ENCODE assay signal across 22 cellular contexts in genomic region chr5:32435416-32435815, GRCh38. TPM values are rescaled to one million over a fixed set of nuclear protein-coding genes. Genes with fewer than 3 reads are reported as not detected.
DNase-seq lines count a peak whose midpoint lies in the region; ATAC-seq, FAIRE-seq and TF ChIP-seq lines count a peak whose summit lies in the region.
"Had no signal": no experiment of that assay in that cellular context is flagged by ENCODE, and none has a peak within 500 bp of the region (broad histone marks: within the 10 kb centered on the region; RNA-seq: fewer than 3 reads in every experiment).

No MANE protein-coding gene starts in this region.

- no TSS peak for BruUV-seq in PC-3 (replicated peaks; lab: Mats Ljungman, UMichigan)

- H3F3A ChIP-seq in PC-3 (ENCODE audit: low read length, unreplicated experiment) = peaks cover 5% of the 10 kb centered on the region

- H3K4me2 ChIP-seq in PC-3 (ENCODE audit: low read length) = no peak overlapping the region
- H3K4me2 ChIP-seq: BLaER1, GM23338 had no signal

- no peak for TF ChIP-seq POLR2A in H54 (IDR thresholded peaks at IDR 0.05; ENCODE audit: low read depth, low read length)

- peaks cover 74% of the 10 kb centered on the region for H4K20me1 ChIP-seq in PC-3 (ENCODE audit: low read length)

- intact Hi-C loops in PC-3 (cut with micrococcal nuclease) = no loop called here
- intact Hi-C loops in mucosa of descending colon (cut with DNase I, micrococcal nuclease) = no loop called here

- peaks cover 74% of the 10 kb centered on the region for H3K4me1 Mint-ChIP-seq in activated T-cell treated with anti-CD3 and anti-CD28 coated beads, Interleukin-2, amount 50 U/mL, for 4 hours (ENCODE audit: low read depth)
- H3K4me1 Mint-ChIP-seq in effector memory CD8-positive, alpha-beta T cell (ENCODE audit: low read depth in 2 of 2) = peaks cover 22 to 57% of the 10 kb centered on the region in 2 donors
- peaks cover 75% of the 10 kb centered on the region for H3K4me1 Mint-ChIP-seq in activated T-cell treated with anti-CD3 and anti-CD28 coated beads, Interleukin-2, amount 50 U/mL, for 24 hours (ENCODE audit: low read depth)

- H3K9me3 Mint-ChIP-seq in activated T-cell treated with anti-CD3 and anti-CD28 coated beads, Interleukin-2, amount 50 U/mL, for 4 hours = no peaks in the 10 kb centered on the region
- no peaks in the 10 kb centered on the region for H3K9me3 Mint-ChIP-seq in effector memory CD8-positive, alpha-beta T cell
- H3K9me3 Mint-ChIP-seq in activated T-cell treated with anti-CD3 and anti-CD28 coated beads, Interleukin-2, amount 50 U/mL, for 24 hours = no peaks in the 10 kb centered on the region
- H3K9me3 Mint-ChIP-seq: CD14-positive monocyte; CD4-positive, alpha-beta memory T cell; GM23338; IgD-negative memory B cell had no signal

- H3K9ac ChIP-seq in PC-3 (ENCODE audit: low read length) = no peak overlapping the region
- H3K9ac ChIP-seq: BLaER1 had no signal

- peak overlapping the region in 1 of 2 donors; percentile 69 for H3K27ac Mint-ChIP-seq in effector memory CD8-positive, alpha-beta T cell
- H3K27ac Mint-ChIP-seq in activated T-cell treated with anti-CD3 and anti-CD28 coated beads, Interleukin-2, amount 50 U/mL, for 24 hours = no peak overlapping the region
- H3K27ac Mint-ChIP-seq: GM23338, IgD-negative memory B cell had no signal

- H3K36me3 Mint-ChIP-seq in activated T-cell treated with anti-CD3 and anti-CD28 coated beads, Interleukin-2, amount 50 U/mL, for 4 hours (ENCODE audit: insufficient read depth) = peaks cover 13% of the 10 kb centered on the region
- peaks cover 18% of the 10 kb centered on the region for H3K36me3 Mint-ChIP-seq in effector memory CD8-positive, alpha-beta T cell (ENCODE audit: insufficient read depth)
- H3K36me3 Mint-ChIP-seq in activated T-cell treated with anti-CD3 and anti-CD28 coated beads, Interleukin-2, amount 50 U/mL, for 24 hours (ENCODE audit: low read depth) = peaks cover 68% of the 10 kb centered on the region

- H3K9me2 ChIP-seq in PC-3 (replicated peaks; ENCODE audit: low read length) = no peaks in the 10 kb centered on the region

- DNase-seq in H54 (ENCODE audit: insufficient read length, low spot score) = no peak
- DNase-seq in PC-3 = no peak
- DNase-seq in mucosa of descending colon = no peak
- DNase-seq in activated T-cell treated with anti-CD3 and anti-CD28 coated beads, Interleukin-2, amount 50 U/mL, for 4 hours = no peak
- no peak for DNase-seq in effector memory CD8-positive, alpha-beta T cell
- no peak for DNase-seq in RKO (ENCODE audit: low spot score)
- no peak for DNase-seq in activated T-cell treated with anti-CD3 and anti-CD28 coated beads, Interleukin-2, amount 50 U/mL, for 24 hours
- DNase-seq: 8988T; CD4-positive, alpha-beta memory T cell; DMS153; DMS79; GDM1; H7 had no signal

- H3K27ac ChIP-seq in PC-3 (ENCODE audit: low read length) (no peak overlapping the region), VCaP (0 out of 2 replicates have a peak overlapping the region, but pooled peaks have one; percentile 3)
- H3K27ac ChIP-seq: BLaER1, HL-60 had no signal

- H3K9me3 ChIP-seq in PC-3 (ENCODE audit: low read length) (no peaks in the 10 kb centered on the region), mucosa of descending colon (no peaks in the 10 kb centered on the region)

- peak; percentile 52 for FAIRE-seq in H54 (lab: Jason Lieb, UNC)
- FAIRE-seq: GM12892, GM18507, HTR-8/SVneo had no signal

- CTCF ChIA-PET in PC-3 (lab: Charles Lee) = no interaction called here

- ATAC-seq in PC-3 (0 out of 2 replicates have a peak, but pooled peaks have one; percentile 31), mucosa of descending colon (peak; percentile 89)
- no peak for ATAC-seq in activated T-cell treated with anti-CD3 and anti-CD28 coated beads, Interleukin-2, amount 50 U/mL, for 4 hours
- ATAC-seq in effector memory CD8-positive, alpha-beta T cell (replicated peaks) = no peak
- ATAC-seq: GM23338 had no signal

- POLR2A ChIA-PET in PC-3 (lab: Charles Lee; ENCODE audit: unreplicated experiment) = interaction anchor here (0.6 kb wide), 1 partner anchor 39 kb away, joined by 3 read pairs; no protein-coding TSS in a partner anchor

- H3K4me3 ChIP-seq in PC-3 (ENCODE audit: low read length) = no peak overlapping the region
- no peak overlapping the region for H3K4me3 ChIP-seq in mucosa of descending colon
- H3K4me3 ChIP-seq: BLaER1, GM23338 had no signal

- no peaks in the 10 kb centered on the region for H3K27me3 Mint-ChIP-seq in activated T-cell treated with anti-CD3 and anti-CD28 coated beads, Interleukin-2, amount 50 U/mL, for 4 hours (ENCODE audit: low read depth)
- H3K27me3 Mint-ChIP-seq in effector memory CD8-positive, alpha-beta T cell = no peaks in the 10 kb centered on the region
- no peaks in the 10 kb centered on the region for H3K27me3 Mint-ChIP-seq in activated T-cell treated with anti-CD3 and anti-CD28 coated beads, Interleukin-2, amount 50 U/mL, for 24 hours
- H3K27me3 Mint-ChIP-seq: CD4-positive, alpha-beta memory T cell; IgD-negative memory B cell had no signal

- no peak overlapping the region for H2AFZ ChIP-seq in PC-3 (ENCODE audit: low read length)
- H2AFZ ChIP-seq: GM23338 had no signal

- TF ChIP-seq CTCF in PC-3 (conservative IDR thresholded peaks at IDR 0.05; ENCODE audit: low read depth, low read length) = no peak
- no peak for TF ChIP-seq CTCF in VCaP (conservative IDR thresholded peaks at IDR 0.05)
- no peak for TF ChIP-seq CTCF in mucosa of descending colon (IDR thresholded peaks at IDR 0.05)

- H3K79me2 ChIP-seq in PC-3 (ENCODE audit: low read length) = peaks cover 100% of the 10 kb centered on the region

- H3K4me3 Mint-ChIP-seq in activated T-cell treated with anti-CD3 and anti-CD28 coated beads, Interleukin-2, amount 50 U/mL, for 4 hours = no peak overlapping the region
- H3K4me3 Mint-ChIP-seq in effector memory CD8-positive, alpha-beta T cell = peak overlapping the region in 1 of 2 donors; percentile 20
- H3K4me3 Mint-ChIP-seq in activated T-cell treated with anti-CD3 and anti-CD28 coated beads, Interleukin-2, amount 50 U/mL, for 24 hours = no peak overlapping the region
- H3K4me3 Mint-ChIP-seq: CD14-positive monocyte; CD4-positive, alpha-beta memory T cell; GM23338; IgD-negative memory B cell had no signal

- no peaks in the 10 kb centered on the region for H3K27me3 ChIP-seq in PC-3 (ENCODE audit: low read length)
- H3K27me3 ChIP-seq: BLaER1 had no signal

- peaks cover 32% of the 10 kb centered on the region for H3K4me1 ChIP-seq in PC-3 (ENCODE audit: insufficient read depth, low read length)
- peaks cover 44% of the 10 kb centered on the region for H3K4me1 ChIP-seq in mucosa of descending colon (ENCODE audit: low read depth)
- H3K4me1 ChIP-seq: BLaER1 had no signal

- H3K36me3 ChIP-seq in PC-3 (ENCODE audit: low read depth, low read length) (peaks cover 5% of the 10 kb centered on the region; the same call in 1 of the 2 replicates), mucosa of descending colon (ENCODE audit: low read depth) (no peaks in the 10 kb centered on the region)

RNA-seq across cellular contexts. Expression of gene ZFR, which starts 9.1 kb away (rescaled TPM):
- total RNA-seq in PC-3 (2014; rRNA removed) (68.3 and 85.1 TPM in 2 replicates), mucosa of descending colon (10 to 100 TPM; 44.0 to 73.3 (median 44.7) TPM)
- total RNA-seq in activated T-cell treated with anti-CD3 and anti-CD28 coated beads, Interleukin-2, amount 50 U/mL, for 4 hours = 10 to 100 TPM; 76.9 to 83.3 (median 80.4) TPM

Comparison
In these comparisons a context has a peak if more than half of its experiments do, and no peak if none do; other contexts are left out.
1. ATAC-seq: peak in PC-3 (single experiment) and mucosa of descending colon (single experiment); none in activated T-cell treated with anti-CD3 and anti-CD28 coated beads, Interleukin-2, amount 50 U/mL, for 4 hours (0 of 2) and effector memory CD8-positive, alpha-beta T cell (single experiment).